Comparison of ENCODE assay signal across 8 cellular contexts in genomic region chr1:219066631-219067349, GRCh38.
DNase-seq lines count a peak whose midpoint lies in the region; ATAC-seq, FAIRE-seq and TF ChIP-seq lines count a peak whose summit lies in the region.

No MANE protein-coding gene starts in this region.

- peak; percentile 53 for TF ChIP-seq CTCF in BJ (IDR thresholded peaks at IDR 0.05; ENCODE audit: insufficient read depth, low read depth, low read length)
- peak; percentile 40 for TF ChIP-seq CTCF in kidney (IDR thresholded peaks at IDR 0.05; ENCODE audit: borderline replicate concordance, extremely low read depth, insufficient read depth)
- no peak for TF ChIP-seq CTCF in GM20000 (IDR thresholded peaks at IDR 0.05; ENCODE audit: extremely low read depth, missing control alignments)

- H3K27ac ChIP-seq in kidney (ENCODE audit: low read depth in 2 of 2, low read length in 2 of 2): no peak overlapping the region

- DNase-seq in BJ (ENCODE audit: low read depth): peak; percentile 67
- no peak for DNase-seq in HEK293T (ENCODE audit: extremely low spot score)
- peak; percentile 79 for DNase-seq in adipocyte (ENCODE audit: low read depth)
- no peak for DNase-seq in kidney
- no peak for DNase-seq in GM19238 (ENCODE audit: insufficient read length, low spot score)
- no peak for DNase-seq in NCI-H526 treated with DMSO at 0.1 percent for 48 hours (lab: John Stamatoyannopoulos, UW)
- no peak for DNase-seq in GM20000 (ENCODE audit: low spot score)

- no peak for ATAC-seq in HG03571 (IDR thresholded peaks at IDR 0.05; ENCODE audit: unreplicated experiment)

- CTCF ChIA-PET in BJ (lab: Yijun Ruan, JAX) (interaction anchor here (0.7 to 1.9 kb wide), 3 partner anchors 19 to 51 kb away, joined by 3 to 4 read pairs (median 3); no protein-coding TSS in a partner anchor), HEK293T (lab: Yijun Ruan, JAX) (interaction anchor here (0.7 kb wide), 1 partner anchor 191 kb away, joined by 3 read pairs; no protein-coding TSS in a partner anchor)

- H3K9ac ChIP-seq in adipocyte (ENCODE audit: low read length): no peak overlapping the region
- H3K9ac ChIP-seq in kidney (ENCODE audit: low read length in 2 of 2): no peak overlapping the region

- H3K4me3 ChIP-seq in BJ (ENCODE audit: low read depth, low read length) (no peak overlapping the region), adipocyte (ENCODE audit: low read length) (no peak overlapping the region), kidney (ENCODE audit: low read length in 2 of 2) (no peak overlapping the region)

- POLR2A ChIA-PET in BJ (lab: Charles Lee) (no interaction called here), HEK293T (lab: Yijun Ruan, JAX) (no interaction called here)

- intact Hi-C loops in kidney (cut with DNase I): no loop called here

- no peaks in the 10 kb centered on the region for H3K9me3 ChIP-seq in adipocyte (ENCODE audit: control insufficient read depth, low read length)
- no peaks in the 10 kb centered on the region for H3K9me3 ChIP-seq in kidney (ENCODE audit: control insufficient read depth in 1 of 2, low read length in 2 of 2)

- no peaks in the 10 kb centered on the region for H3K27me3 ChIP-seq in BJ (ENCODE audit: control insufficient read depth, insufficient read depth, low read length)
- H3K27me3 ChIP-seq in adipocyte (replicated peaks; ENCODE audit: control insufficient read depth, insufficient read depth, low read length): no peaks in the 10 kb centered on the region

- H3K36me3 ChIP-seq in BJ (ENCODE audit: control insufficient read depth, insufficient read depth, low read length) (no peaks in the 10 kb centered on the region), adipocyte (ENCODE audit: control insufficient read depth, insufficient read depth, low read length, severe bottlenecking) (no peaks in the 10 kb centered on the region), kidney (ENCODE audit: control insufficient read depth in 1 of 2, insufficient read depth in 2 of 2, low read length in 2 of 2) (no peaks in the 10 kb centered on the region)

- peaks cover 13% of the 10 kb centered on the region for H3K4me1 ChIP-seq in adipocyte (ENCODE audit: control insufficient read depth, insufficient read depth, low read length)
- no peaks in the 10 kb centered on the region for H3K4me1 ChIP-seq in kidney (ENCODE audit: control insufficient read depth in 1 of 2, insufficient read depth in 1 of 2, low read depth in 1 of 2, low read length in 2 of 2)

- peak; percentile 3 for FAIRE-seq in kidney (lab: Jason Lieb, UNC)

TF ChIP-seq in HEK293T, 16 proteins besides CTCF, POLR2A, EP300 and RAD21:
- TF ChIP-seq PKNOX1 (IDR thresholded peaks at IDR 0.05) (peak; percentile 70), HDGF (IDR thresholded peaks at IDR 0.05; ENCODE audit: borderline replicate concordance) (no peak)

Comparison
In these comparisons a context has a peak if more than half of its experiments do, and no peak if none do; other contexts are left out.
1. DNase-seq: peak in BJ (single experiment) and adipocyte (single experiment); none in HEK293T (single experiment), kidney (single experiment), GM19238 (single experiment), NCI-H526 treated with DMSO at 0.1 percent for 48 hours (single experiment) and GM20000 (single experiment).